ENCODE assay signal across 1 cellular context in the genomic region with DNA sequence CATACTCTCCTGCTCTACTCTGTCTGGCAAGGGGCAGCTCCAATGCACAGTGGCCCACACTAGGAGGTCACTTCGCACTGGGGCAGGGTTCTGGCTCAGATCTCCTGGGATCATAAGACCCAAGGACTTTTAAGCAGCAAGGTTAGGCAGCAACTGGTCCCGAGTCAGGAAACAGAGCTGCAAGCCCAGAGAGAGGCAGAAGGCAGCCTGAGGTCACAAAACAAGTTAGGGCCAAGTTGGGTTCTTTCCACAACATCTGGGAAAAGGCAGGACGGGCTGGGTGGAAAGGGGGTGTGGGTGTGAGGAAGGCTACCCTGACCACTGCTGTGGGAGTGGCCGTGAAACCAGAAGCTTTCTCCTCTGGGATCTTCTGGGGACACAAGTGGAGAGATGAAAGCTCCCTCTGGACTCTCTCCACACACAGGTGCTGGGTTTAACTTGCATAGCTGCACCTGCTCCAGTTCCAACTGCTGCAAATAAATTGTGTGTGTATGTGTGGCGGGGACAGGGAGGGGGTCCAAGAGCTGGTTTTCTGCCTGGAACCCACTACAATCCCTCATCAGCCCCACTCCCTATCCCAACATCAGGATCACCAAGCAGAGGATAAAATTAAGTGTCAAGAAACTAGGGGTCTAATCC.
TF ChIP-seq lines count a peak whose summit lies in the region.

No MANE protein-coding gene starts in this region.

TF ChIP-seq in WTC11, 78 proteins besides CTCF, POLR2A, EP300 and RAD21 (continued from another document):
- TF ChIP-seq ZBTB43 (CRISPR knock-in tag; IDR thresholded peaks at IDR 0.05) (no peak), ELF4 (CRISPR knock-in tag; IDR thresholded peaks at IDR 0.05; ENCODE audit: low read depth) (no peak), ZNF219 (CRISPR knock-in tag; IDR thresholded peaks at IDR 0.05; ENCODE audit: borderline replicate concordance) (no peak)
TF ChIP-seq in WTC11: peak in this region for 0.
